17 cellular contexts compared by ENCODE assay signal in genomic region chr6:110446405-110446804, GRCh38. TPM values are rescaled to one million over a fixed set of nuclear protein-coding genes. Genes with fewer than 3 reads are reported as not detected.
"Had no signal": no experiment of that assay in that cellular context is flagged by ENCODE, and none has a peak within 500 bp of the region (broad histone marks: within the 10 kb centered on the region; RNA-seq: fewer than 3 reads in every experiment).

No MANE protein-coding gene starts in this region.

- H3K27me3 ChIP-seq: body of pancreas, left lung had no signal

- H3K27ac ChIP-seq: body of pancreas, left lung had no signal

- H3K4me1 ChIP-seq: body of pancreas, left lung had no signal

- H3K4me3 Mint-ChIP-seq: activated naive CD4-positive, alpha-beta T cell treated with anti-CD3 and anti-CD28 coated beads, Interleukin-2, amount 50 U/mL, for 24 hours; dendritic cell treated with granulocyte-macrophage colony-stimulating factor and Interleukin-4, amounts not matched to agents 40 ng/mL and 50 ng/mL, for 4 days; effector memory CD8-positive, alpha-beta T cell; memory B cell; nephron had no signal

- H3K4me1 Mint-ChIP-seq: activated naive CD4-positive, alpha-beta T cell treated with anti-CD3 and anti-CD28 coated beads, Interleukin-2, amount 50 U/mL, for 24 hours; memory B cell; nephron had no signal

- H3K4me3 ChIP-seq: body of pancreas, left lung had no signal

- H3K27ac Mint-ChIP-seq: activated naive CD4-positive, alpha-beta T cell treated with anti-CD3 and anti-CD28 coated beads, Interleukin-2, amount 50 U/mL, for 24 hours; dendritic cell treated with granulocyte-macrophage colony-stimulating factor and Interleukin-4, amounts not matched to agents 40 ng/mL and 50 ng/mL, for 4 days; effector memory CD8-positive, alpha-beta T cell; memory B cell; nephron had no signal

- ATAC-seq: activated CD4-positive, CD25-positive, alpha-beta regulatory T cell treated with anti-CD3 and anti-CD28 coated beads, Interleukin-2, amount 50 U/mL, for 24 hours; body of pancreas; effector memory CD8-positive, alpha-beta T cell; left lung had no signal

- H3K9me3 Mint-ChIP-seq: activated naive CD4-positive, alpha-beta T cell treated with anti-CD3 and anti-CD28 coated beads, Interleukin-2, amount 50 U/mL, for 24 hours; dendritic cell treated with granulocyte-macrophage colony-stimulating factor and Interleukin-4, amounts not matched to agents 40 ng/mL and 50 ng/mL, for 4 days; effector memory CD8-positive, alpha-beta T cell; memory B cell; nephron had no signal

- H3K9me3 ChIP-seq: body of pancreas, left lung had no signal

- H3K36me3 ChIP-seq: left lung had no signal

- DNase-seq: activated CD4-positive, alpha-beta T cell treated with anti-CD3 and anti-CD28 coated beads, Interleukin-2, amount 50 U/mL, for 4 hours; activated effector memory CD4-positive, alpha-beta T cell treated with Interleukin-2 at 50 U/mL for 16 hours; activated T-cell treated with anti-CD3 and anti-CD28 coated beads, Interleukin-2, amount 50 U/mL, for 1 hour; body of pancreas; effector memory CD8-positive, alpha-beta T cell; erythroblast; glutamatergic neuron; left lung; stimulated activated CD4-positive, alpha-beta T cell treated with anti-CD3 and anti-CD28 coated beads, Interleukin-12 subunit alpha, Interleukin-12 subunit beta, amount 100 ng/mL, for 4 hours; stimulated activated naive CD4-positive, alpha-beta T cell treated with Interleukin-2 at 50 U/mL for 16 hours; trophoblast cell had no signal

- H3K36me3 Mint-ChIP-seq: activated naive CD4-positive, alpha-beta T cell treated with anti-CD3 and anti-CD28 coated beads, Interleukin-2, amount 50 U/mL, for 24 hours; memory B cell had no signal

RNA-seq across cellular contexts. Expression of gene SLC22A16, which starts 30.0 kb away (rescaled TPM):
- total RNA-seq: body of pancreas, pulmonary artery endothelial cell had no signal
